21 cellular contexts compared by ENCODE assay signal in the genomic region with DNA sequence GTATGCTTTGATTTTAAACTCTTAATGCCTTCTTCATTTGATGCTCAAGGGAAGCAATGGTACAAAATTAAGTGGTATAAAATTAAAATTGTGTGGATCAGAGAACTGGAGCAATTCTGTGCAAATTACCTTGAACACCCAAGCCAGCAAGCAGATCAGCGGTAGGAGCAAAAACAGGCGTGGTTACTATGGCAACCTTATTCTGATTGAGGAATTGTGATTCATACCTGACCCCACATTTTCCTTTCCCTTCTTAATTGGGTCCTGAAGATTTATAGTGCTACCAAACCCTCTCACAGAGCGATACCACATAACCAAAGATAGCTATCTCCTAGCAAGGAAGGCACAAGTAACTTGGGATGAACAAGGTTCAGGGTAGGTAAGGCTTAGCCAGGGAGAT.
DNase-seq lines count a peak whose midpoint lies in the region; ATAC-seq lines count a peak whose summit lies in the region.
"Had no signal": no experiment of that assay in that cellular context is flagged by ENCODE, and none has a peak within 500 bp of the region (broad histone marks: within the 10 kb centered on the region; RNA-seq: fewer than 3 reads in every experiment).

No MANE protein-coding gene starts in this region.

- H3K27ac Mint-ChIP-seq in IgD-negative memory B cell: peak overlapping the region in 2 of 3 donors; percentile 20 to 76
- peak overlapping the region; percentile 39 for H3K27ac Mint-ChIP-seq in memory B cell
- H3K27ac Mint-ChIP-seq in stimulated activated naive B cell treated with anti-CD40 and anti-IgM and Interleukin-4, amounts not matched to agents 10 μg/mL and 1 μg/mL and 100 μg/mL, for 72 hours: peak overlapping the region; percentile 4
- H3K27ac Mint-ChIP-seq: CD4-positive, alpha-beta memory T cell had no signal

- no peaks in the 10 kb centered on the region for H3K9me3 Mint-ChIP-seq in IgD-negative memory B cell
- H3K9me3 Mint-ChIP-seq in memory B cell: no peaks in the 10 kb centered on the region
- H3K9me3 Mint-ChIP-seq in stimulated activated naive B cell treated with anti-CD40 and anti-IgM and Interleukin-4, amounts not matched to agents 10 μg/mL and 1 μg/mL and 100 μg/mL, for 72 hours: no peaks in the 10 kb centered on the region

- H3K4me3 Mint-ChIP-seq in IgD-negative memory B cell (no peak overlapping the region), memory B cell (no peak overlapping the region)
- H3K4me3 Mint-ChIP-seq in stimulated activated naive B cell treated with anti-CD40 and anti-IgM and Interleukin-4, amounts not matched to agents 10 μg/mL and 1 μg/mL and 100 μg/mL, for 72 hours: no peak overlapping the region
- H3K4me3 Mint-ChIP-seq: CD4-positive, alpha-beta memory T cell had no signal

- DNase-seq in astrocyte of the hippocampus (ENCODE audit: low read depth, low spot score) (peak; percentile 34), memory B cell (ENCODE audit: low spot score in 2 of 2) (no peak), iPS-NIHi7 (ENCODE audit: extremely low spot score) (no peak), SHP77 (lab: John Stamatoyannopoulos, UW) (no peak)
- no peak for DNase-seq in stimulated activated naive B cell treated with anti-CD40 and anti-IgM and Interleukin-4, amounts not matched to agents 10 μg/mL and 1 μg/mL and 100 μg/mL, for 72 hours
- DNase-seq: C1 segment of cervical spinal cord; CD4-positive, alpha-beta memory T cell; COR-L47; GF-D8; HCEC 1CT; Karpas-422; NCI-H1092 treated with DMSO at 0.1 percent for 48 hours; NCI-H1436 treated with DMSO at 0.1 percent for 48 hours; NCI-H187 treated with DMSO at 0.1 percent for 48 hours; NCI-H446 treated with DMSO at 0.1 percent for 48 hours; NCI-H69; Peyer's patch; SK-N-SH; SW 1271 had no signal

- ATAC-seq in memory B cell (ENCODE audit: low read depth): no peak
- ATAC-seq in stimulated activated naive B cell treated with anti-CD40 and anti-IgM and Interleukin-4, amounts not matched to agents 10 μg/mL and 1 μg/mL and 100 μg/mL, for 72 hours (replicated peaks): no peak
- no peak for ATAC-seq in GM19452 (IDR thresholded peaks at IDR 0.05; ENCODE audit: unreplicated experiment)

- H3K27me3 Mint-ChIP-seq in IgD-negative memory B cell (no peaks in the 10 kb centered on the region), memory B cell (no peaks in the 10 kb centered on the region)
- no peaks in the 10 kb centered on the region for H3K27me3 Mint-ChIP-seq in stimulated activated naive B cell treated with anti-CD40 and anti-IgM and Interleukin-4, amounts not matched to agents 10 μg/mL and 1 μg/mL and 100 μg/mL, for 72 hours

- H3K4me1 Mint-ChIP-seq in IgD-negative memory B cell: peaks cover 1 to 14% (median 3%) of the 10 kb centered on the region in 3 donors
- H3K4me1 Mint-ChIP-seq in memory B cell: peaks cover 5% of the 10 kb centered on the region
- peaks cover 4 to 13% of the 10 kb centered on the region in 2 donors for H3K4me1 Mint-ChIP-seq in stimulated activated naive B cell treated with anti-CD40 and anti-IgM and Interleukin-4, amounts not matched to agents 10 μg/mL and 1 μg/mL and 100 μg/mL, for 72 hours
- H3K4me1 Mint-ChIP-seq: CD4-positive, alpha-beta memory T cell had no signal

- H3K36me3 Mint-ChIP-seq in IgD-negative memory B cell: peaks cover 5% of the 10 kb centered on the region
- peaks cover 20% of the 10 kb centered on the region for H3K36me3 Mint-ChIP-seq in memory B cell
- H3K36me3 Mint-ChIP-seq in stimulated activated naive B cell treated with anti-CD40 and anti-IgM and Interleukin-4, amounts not matched to agents 10 μg/mL and 1 μg/mL and 100 μg/mL, for 72 hours: peaks cover 15 to 20% of the 10 kb centered on the region in 2 donors
- H3K36me3 Mint-ChIP-seq: CD4-positive, alpha-beta memory T cell had no signal
